11 cellular contexts compared by ENCODE assay signal in genomic region chr1:61951731-61952585, GRCh38.
DNase-seq lines count a peak whose midpoint lies in the region; ATAC-seq and TF ChIP-seq lines count a peak whose summit lies in the region.
"Had no signal": no experiment of that assay in that cellular context is flagged by ENCODE, and none has a peak within 500 bp of the region (broad histone marks: within the 10 kb centered on the region; RNA-seq: fewer than 3 reads in every experiment).

No MANE protein-coding gene starts in this region.

- intact Hi-C loops in CD4-positive, alpha-beta T cell (cut with DNase I, micrococcal nuclease): no loop called here

- H2AK5ac ChIP-seq in trophoblast cell (ENCODE audit: low read length): no peak overlapping the region

- H3K36me3 Mint-ChIP-seq in T-helper 17 cell (ENCODE audit: low read depth): peaks cover 6% of the 10 kb centered on the region
- H3K36me3 Mint-ChIP-seq in CD4-positive, alpha-beta T cell (ENCODE audit: low read depth): peaks cover 6% of the 10 kb centered on the region
- no peaks in the 10 kb centered on the region for H3K36me3 Mint-ChIP-seq in activated naive CD8-positive, alpha-beta T cell treated with anti-CD3 and anti-CD28 coated beads for 36 hours
- H3K36me3 Mint-ChIP-seq: activated CD8-positive, alpha-beta memory T cell treated with anti-CD3 and anti-CD28 coated beads, Interleukin-2, amount 10 ng/mL, durations not matched to agents 7 days and 5 days had no signal

- no peak overlapping the region for H2BK5ac ChIP-seq in trophoblast cell (ENCODE audit: low read depth, low read length, poor library complexity)

- H4K12ac ChIP-seq in trophoblast cell (ENCODE audit: low read depth, low read length): no peak overlapping the region

- H3K18ac ChIP-seq in trophoblast cell (ENCODE audit: low read length): no peak overlapping the region

- DNase-seq in T-helper 17 cell: no peak
- peak; percentile 13 to 26 for DNase-seq in cardiac muscle cell (ENCODE audit: low read depth in 1 of 2, low spot score in 1 of 2)
- peak; percentile 15 to 43 for DNase-seq in trophoblast cell
- DNase-seq in CD4-positive, alpha-beta T cell: no peak
- no peak for DNase-seq in activated naive CD8-positive, alpha-beta T cell treated with anti-CD3 and anti-CD28 coated beads for 36 hours
- no peak for DNase-seq in stimulated activated CD4-positive, alpha-beta T cell treated with anti-CD3 and anti-CD28 coated beads, Interleukin-2, amount 100 ng/mL, for 48 hours
- no peak for DNase-seq in cortex of kidney (lab: John Stamatoyannopoulos, UW)
- DNase-seq: activated CD8-positive, alpha-beta memory T cell treated with anti-CD3 and anti-CD28 coated beads, Interleukin-2, amount 10 ng/mL, durations not matched to agents 7 days and 5 days; GOT3 had no signal

- no peak for ATAC-seq in T-helper 17 cell
- ATAC-seq in CD4-positive, alpha-beta T cell (ENCODE audit: poor library complexity): no peak
- ATAC-seq: activated CD8-positive, alpha-beta memory T cell treated with anti-CD3 and anti-CD28 coated beads, Interleukin-2, amount 10 ng/mL, durations not matched to agents 7 days and 5 days; SK-N-SH treated with all-trans-retinoic acid at 6 μM for 48 hours had no signal

- H3K27ac ChIP-seq in HUES64 (ENCODE audit: low read depth, low read length): peak overlapping the region; percentile 82
- peak overlapping the region; percentile 22 for H3K27ac ChIP-seq in cardiac muscle cell
- H3K27ac ChIP-seq in trophoblast cell (ENCODE audit: low read depth, low read length): peak overlapping the region; percentile 77
- no peak overlapping the region for H3K27ac ChIP-seq in CD4-positive, alpha-beta T cell (ENCODE audit: low read depth, low read length)

- peaks cover 5% of the 10 kb centered on the region for H3K4me1 Mint-ChIP-seq in T-helper 17 cell
- no peaks in the 10 kb centered on the region for H3K4me1 Mint-ChIP-seq in CD4-positive, alpha-beta T cell (ENCODE audit: low read depth)
- H3K4me1 Mint-ChIP-seq in activated naive CD8-positive, alpha-beta T cell treated with anti-CD3 and anti-CD28 coated beads for 36 hours: peaks cover 4% of the 10 kb centered on the region
- H3K4me1 Mint-ChIP-seq: activated CD8-positive, alpha-beta memory T cell treated with anti-CD3 and anti-CD28 coated beads, Interleukin-2, amount 10 ng/mL, durations not matched to agents 7 days and 5 days had no signal

- H3K79me2 ChIP-seq in trophoblast cell (ENCODE audit: control insufficient read depth, insufficient read depth, low read length, poor library complexity): no peaks in the 10 kb centered on the region

- no peaks in the 10 kb centered on the region for H3K27me3 ChIP-seq in HUES64 (ENCODE audit: insufficient read depth, low read length)
- H3K27me3 ChIP-seq in cardiac muscle cell: no peaks in the 10 kb centered on the region
- no peaks in the 10 kb centered on the region for H3K27me3 ChIP-seq in trophoblast cell (ENCODE audit: insufficient read depth, low read length)
- H3K27me3 ChIP-seq in CD4-positive, alpha-beta T cell (ENCODE audit: control insufficient read depth, insufficient read depth, low read length): no peaks in the 10 kb centered on the region

- no peak for TF ChIP-seq CTCF in cardiac muscle cell (IDR thresholded peaks at IDR 0.05; ENCODE audit: low read depth, low read length)
- TF ChIP-seq CTCF in CD4-positive, alpha-beta T cell (IDR thresholded peaks at IDR 0.05): no peak

- H3K27ac Mint-ChIP-seq in T-helper 17 cell: peak overlapping the region; percentile 24
- no peak overlapping the region for H3K27ac Mint-ChIP-seq in CD4-positive, alpha-beta T cell
- H3K27ac Mint-ChIP-seq in activated naive CD8-positive, alpha-beta T cell treated with anti-CD3 and anti-CD28 coated beads for 36 hours: no peak overlapping the region
- H3K27ac Mint-ChIP-seq: activated CD8-positive, alpha-beta memory T cell treated with anti-CD3 and anti-CD28 coated beads, Interleukin-2, amount 10 ng/mL, durations not matched to agents 7 days and 5 days had no signal

- H4K91ac ChIP-seq in trophoblast cell (ENCODE audit: low read depth, low read length): no peak overlapping the region

- peak overlapping the region; percentile 47; the same call in 1 of the 2 replicates for H3K9ac ChIP-seq in HUES64 (ENCODE audit: low read depth, low read length)
- no peak overlapping the region for H3K9ac ChIP-seq in trophoblast cell (ENCODE audit: low read length)

- no peaks in the 10 kb centered on the region for H3K27me3 Mint-ChIP-seq in T-helper 17 cell
- no peaks in the 10 kb centered on the region for H3K27me3 Mint-ChIP-seq in CD4-positive, alpha-beta T cell
- no peaks in the 10 kb centered on the region for H3K27me3 Mint-ChIP-seq in activated naive CD8-positive, alpha-beta T cell treated with anti-CD3 and anti-CD28 coated beads for 36 hours
- H3K27me3 Mint-ChIP-seq: activated CD8-positive, alpha-beta memory T cell treated with anti-CD3 and anti-CD28 coated beads, Interleukin-2, amount 10 ng/mL, durations not matched to agents 7 days and 5 days had no signal

- CTCF ChIA-PET in CD4-positive, alpha-beta T cell (lab: Charles Lee): interaction anchor here (1.2 kb wide), 1 partner anchor 10 kb away, joined by 3 read pairs; no protein-coding TSS in a partner anchor

- no peaks in the 10 kb centered on the region for H3K9me3 ChIP-seq in HUES64 (ENCODE audit: insufficient read depth, low read depth, low read length)
- no peaks in the 10 kb centered on the region for H3K9me3 ChIP-seq in T-helper 17 cell (ENCODE audit: control insufficient read depth, low read length, poor library complexity, severe bottlenecking)
- no peaks in the 10 kb centered on the region for H3K9me3 ChIP-seq in cardiac muscle cell (ENCODE audit: low read depth)
- H3K9me3 ChIP-seq in trophoblast cell (ENCODE audit: insufficient read depth, low read depth, low read length): no peaks in the 10 kb centered on the region
- no peaks in the 10 kb centered on the region for H3K9me3 ChIP-seq in CD4-positive, alpha-beta T cell (ENCODE audit: control insufficient read depth, low read length)

- H3K36me3 ChIP-seq in HUES64 (ENCODE audit: insufficient read depth, low read length) (no peaks in the 10 kb centered on the region), cardiac muscle cell (no peaks in the 10 kb centered on the region), trophoblast cell (ENCODE audit: control insufficient read depth in 1 of 2, insufficient read depth in 2 of 2, low read length in 2 of 2) (no peaks in the 10 kb centered on the region)

- no peak overlapping the region for H3K4me3 Mint-ChIP-seq in T-helper 17 cell
- no peak overlapping the region for H3K4me3 Mint-ChIP-seq in CD4-positive, alpha-beta T cell
- no peak overlapping the region for H3K4me3 Mint-ChIP-seq in activated naive CD8-positive, alpha-beta T cell treated with anti-CD3 and anti-CD28 coated beads for 36 hours
- H3K4me3 Mint-ChIP-seq: activated CD8-positive, alpha-beta memory T cell treated with anti-CD3 and anti-CD28 coated beads, Interleukin-2, amount 10 ng/mL, durations not matched to agents 7 days and 5 days had no signal

- H2AFZ ChIP-seq in trophoblast cell (ENCODE audit: insufficient read depth, low read length, poor library complexity): no peak overlapping the region

- POLR2A ChIA-PET in CD4-positive, alpha-beta T cell (lab: Charles Lee): no interaction called here

- H3K23ac ChIP-seq in trophoblast cell (ENCODE audit: low read length): no peak overlapping the region

- peaks cover 53% of the 10 kb centered on the region for H3K4me1 ChIP-seq in HUES64 (ENCODE audit: insufficient read depth, low read length)
- H3K4me1 ChIP-seq in cardiac muscle cell (ENCODE audit: low read depth): peaks cover 3% of the 10 kb centered on the region
- peaks cover 0 to 5% of the 10 kb centered on the region in 2 experiments for H3K4me1 ChIP-seq in trophoblast cell (ENCODE audit: control insufficient read depth in 1 of 2, insufficient read depth in 2 of 2, low read length in 2 of 2)

- H3K79me1 ChIP-seq in trophoblast cell (ENCODE audit: low read length): peaks cover 5% of the 10 kb centered on the region

- H3K4ac ChIP-seq in trophoblast cell (ENCODE audit: low read depth, low read length): no peak overlapping the region

- no peak overlapping the region for H4K8ac ChIP-seq in trophoblast cell (ENCODE audit: low read depth, low read length)

- 24% methylated on average over 9 of the region's 9 CpGs for WGBS in HUES64
- WGBS in trophoblast cell (ENCODE audit: extremely low coverage, insufficient coverage, insufficient read length): no CpG with 5 or more reads among the region's 9 CpGs

- H3K4me3 ChIP-seq in HUES64 (ENCODE audit: low read length) (peak overlapping the region; percentile 20; the same call in 1 of the 2 replicates), cardiac muscle cell (no peak overlapping the region), trophoblast cell (ENCODE audit: low read depth, low read length) (no peak overlapping the region)

- H3K14ac ChIP-seq in trophoblast cell (ENCODE audit: low read length): no peak overlapping the region

- H3K4me2 ChIP-seq in trophoblast cell (ENCODE audit: low read length): peak overlapping the region; percentile 55

- H2BK12ac ChIP-seq in trophoblast cell (ENCODE audit: low read length): no peak overlapping the region

- H2BK120ac ChIP-seq in trophoblast cell (ENCODE audit: insufficient read depth, low read length, poor library complexity): no peak overlapping the region

- no peaks in the 10 kb centered on the region for H3K9me3 Mint-ChIP-seq in CD4-positive, alpha-beta T cell
- H3K9me3 Mint-ChIP-seq in activated naive CD8-positive, alpha-beta T cell treated with anti-CD3 and anti-CD28 coated beads for 36 hours: no peaks in the 10 kb centered on the region

Comparison
In these comparisons a context has a peak if more than half of its experiments do, and no peak if none do; other contexts are left out.
1. DNase-seq: peak in cardiac muscle cell (2 of 2) and trophoblast cell (2 of 2); none in T-helper 17 cell (0 of 3), CD4-positive, alpha-beta T cell (0 of 10), activated naive CD8-positive, alpha-beta T cell treated with anti-CD3 and anti-CD28 coated beads for 36 hours (single experiment), stimulated activated CD4-positive, alpha-beta T cell treated with anti-CD3 and anti-CD28 coated beads, Interleukin-2, amount 100 ng/mL, for 48 hours (0 of 2) and cortex of kidney (single experiment).